In the genomic region with DNA sequence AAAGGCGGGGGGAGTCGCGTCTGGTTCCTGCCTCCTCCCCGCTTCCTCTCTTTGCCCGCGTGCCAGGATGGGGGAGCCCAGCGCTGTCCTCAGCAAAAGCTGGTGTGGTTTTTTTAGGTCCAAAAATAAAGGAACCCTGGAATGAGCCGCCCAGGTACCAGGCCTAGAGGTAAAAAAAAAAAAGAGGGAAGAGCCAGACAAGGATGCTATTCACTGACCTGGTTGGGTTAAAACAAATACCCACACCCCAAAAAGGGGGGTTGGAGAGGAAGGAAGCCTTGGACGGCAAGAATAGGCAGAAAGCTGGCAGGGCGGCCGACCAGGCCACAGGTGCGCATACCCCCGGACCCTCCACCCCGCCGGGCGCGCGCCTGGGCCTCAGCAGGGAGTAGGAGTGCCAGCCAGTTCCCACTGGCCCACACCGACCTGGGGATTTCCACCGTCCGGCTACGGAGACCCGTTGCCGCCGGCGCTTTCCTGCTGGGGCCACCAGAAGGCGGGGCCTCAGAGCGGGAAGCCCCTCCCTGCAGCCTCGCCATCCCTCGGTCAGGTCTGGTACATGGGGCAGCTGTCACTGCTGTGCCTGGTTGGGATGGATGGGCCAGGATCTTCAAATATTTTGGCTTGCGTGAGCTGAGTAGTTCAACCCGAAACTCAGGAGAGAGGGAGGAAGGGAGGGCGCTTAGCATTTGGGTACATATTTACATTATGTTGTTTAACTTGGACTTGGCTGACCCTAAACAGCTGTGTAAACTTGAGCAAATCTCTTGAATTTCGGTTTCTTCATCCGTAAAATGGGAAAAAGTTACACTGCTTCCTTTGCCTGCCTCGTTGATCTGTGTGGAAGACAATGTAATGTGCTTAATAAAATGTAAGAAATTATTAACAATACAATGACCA, we compare ENCODE assay signal across 8 cellular contexts. TPM values are rescaled to one million over a fixed set of nuclear protein-coding genes. Genes with fewer than 3 reads are reported as not detected.
A peak's percentile ranks its signal among the peaks of the same experiment; 100 is the strongest.
DNase-seq lines count a peak whose midpoint lies in the region; ATAC-seq and TF ChIP-seq lines count a peak whose summit lies in the region.

No MANE protein-coding gene starts in this region.

- H3K27ac Mint-ChIP-seq in endodermal cell, result peak overlapping the region; percentile 86

- peak overlapping the region; percentile 62 for H3K4me3 Mint-ChIP-seq in endodermal cell

- no peaks in the 10 kb centered on the region for H3K36me3 Mint-ChIP-seq in endodermal cell (ENCODE audit: low read depth)

- ATAC-seq in GM19351 (IDR thresholded peaks at IDR 0.05; ENCODE audit: unreplicated experiment) (peak; percentile 66), HG03457 (IDR thresholded peaks at IDR 0.05; ENCODE audit: unreplicated experiment) (peak; percentile 63), mucosa of descending colon (peak; percentile 70)

- H3K9me3 Mint-ChIP-seq in endodermal cell, result no peaks in the 10 kb centered on the region

- intact Hi-C loops in mucosa of descending colon (cut with DNase I, micrococcal nuclease), result no loop called here

- peaks cover 55% of the 10 kb centered on the region for H3K4me1 Mint-ChIP-seq in endodermal cell

- H3K27me3 Mint-ChIP-seq in endodermal cell (ENCODE audit: insufficient read depth), result peaks cover 3% of the 10 kb centered on the region

- peak overlapping the region; percentile 88 for H3K27ac ChIP-seq in endodermal cell (ENCODE audit: low read depth, low read length)

- H3K9ac ChIP-seq in endodermal cell (ENCODE audit: extremely low read depth, low read length, poor library complexity, severe bottlenecking), result peak overlapping the region; percentile 71

- H3K4me3 ChIP-seq in endodermal cell (ENCODE audit: low read length) (peak overlapping the region; percentile 77), mucosa of descending colon (peak overlapping the region; percentile 17)

- WGBS in endodermal cell (ENCODE audit: insufficient coverage in 1 of 2, insufficient read length in 1 of 2), 2 experiments, result 7% methylated on average over 22 to 34 of the region's 36 CpGs

- no peaks in the 10 kb centered on the region for H3K27me3 ChIP-seq in endodermal cell (ENCODE audit: control insufficient read depth, insufficient read depth, low read length, poor library complexity, severe bottlenecking)

- peaks cover 5% of the 10 kb centered on the region for H3K4me1 ChIP-seq in endodermal cell (ENCODE audit: control insufficient read depth, insufficient read depth, low read length)
- peaks cover 34% of the 10 kb centered on the region for H3K4me1 ChIP-seq in mucosa of descending colon (ENCODE audit: low read depth)

- no peaks in the 10 kb centered on the region for H3K9me3 ChIP-seq in endodermal cell (ENCODE audit: control insufficient read depth, low read length)
- no peaks in the 10 kb centered on the region for H3K9me3 ChIP-seq in mucosa of descending colon

- DNase-seq in CD1c-positive myeloid dendritic cell (ENCODE audit: extremely low spot score), result peak; percentile 74
- DNase-seq in NCI-H69 (lab: John Stamatoyannopoulos, UW), result peak; percentile 98
- DNase-seq in activated CD8-positive, alpha-beta memory T cell treated with anti-CD3 and anti-CD28 coated beads for 48 hours (ENCODE audit: low read depth in 2 of 3, low spot score in 2 of 3), result peak; percentile 61 to 81 (median 63)
- peak; percentile 95 for DNase-seq in endodermal cell
- peak; percentile 87 to 94 (median 90) for DNase-seq in mucosa of descending colon
- peak; percentile 51 to 52 for DNase-seq in stimulated activated CD8-positive, alpha-beta memory T cell treated with anti-CD3 and anti-CD28 coated beads, Interleukin-7, amount 100 ng/mL, for 1 hour (ENCODE audit: low read depth in 2 of 2)

- H3K36me3 ChIP-seq in endodermal cell (ENCODE audit: control insufficient read depth, insufficient read depth, low read length), result no peaks in the 10 kb centered on the region
- H3K36me3 ChIP-seq in mucosa of descending colon (ENCODE audit: low read depth), result no peaks in the 10 kb centered on the region

- no peak for TF ChIP-seq CTCF in endodermal cell (conservative IDR thresholded peaks at IDR 0.05)
- no peak for TF ChIP-seq CTCF in mucosa of descending colon (IDR thresholded peaks at IDR 0.05)

RNA-seq across cellular contexts. Expression of a gene that starts 5.4 kb away (rescaled TPM):
- total RNA-seq in endodermal cell, result 10 to 100 TPM; 34.2 to 44.3 TPM
- polyA plus RNA-seq in endodermal cell (2013, experiment 1 of 2), result 74.1 TPM
- 75.5 TPM for polyA plus RNA-seq in endodermal cell (2013, experiment 2 of 2)
- total RNA-seq in mucosa of descending colon, result 10 to 100 TPM; 15.1 to 74.1 (median 19.3) TPM

Comparison
In these comparisons a context has a peak if more than half of its experiments do, and no peak if none do; other contexts are left out.
1. Peak in every context shown above with its lines: DNase-seq, ATAC-seq, H3K4me3 ChIP-seq and H3K27ac ChIP-seq.